Comparison of ENCODE assay signal across 21 cellular contexts in genomic region chr11:81253226-81253625, GRCh38.
"Had no signal": no experiment of that assay in that cellular context is flagged by ENCODE, and none has a peak within 500 bp of the region (broad histone marks: within the 10 kb centered on the region; RNA-seq: fewer than 3 reads in every experiment).

No MANE protein-coding gene starts in this region.

- H3K36me3 ChIP-seq: esophagus muscularis mucosa, left lung, lower lobe of right lung, ovary, spleen, tibial artery, upper lobe of left lung had no signal

- H3K36me3 Mint-ChIP-seq: natural killer cell; stimulated activated memory B cell treated with anti-CD40 and anti-IgM and Interleukin-4, amounts not matched to agents 10 μg/mL and 1 μg/mL and 100 μg/mL, for 72 hours had no signal

- H3K27ac ChIP-seq: coronary artery, esophagus muscularis mucosa, left lung, lower lobe of right lung, ovary, psoas muscle, spleen, testis, tibial artery, upper lobe of left lung had no signal

- H3K4me3 ChIP-seq: coronary artery, esophagus muscularis mucosa, left lung, lower lobe of right lung, ovary, psoas muscle, spleen, testis, tibial artery, upper lobe of left lung had no signal

- H3K9me3 Mint-ChIP-seq: stimulated activated memory B cell treated with anti-CD40 and anti-IgM and Interleukin-4, amounts not matched to agents 10 μg/mL and 1 μg/mL and 100 μg/mL, for 72 hours had no signal

- H3K4me1 Mint-ChIP-seq: natural killer cell; stimulated activated memory B cell treated with anti-CD40 and anti-IgM and Interleukin-4, amounts not matched to agents 10 μg/mL and 1 μg/mL and 100 μg/mL, for 72 hours had no signal

- H3K4me3 Mint-ChIP-seq: natural killer cell; stimulated activated memory B cell treated with anti-CD40 and anti-IgM and Interleukin-4, amounts not matched to agents 10 μg/mL and 1 μg/mL and 100 μg/mL, for 72 hours had no signal

- H3K4me1 ChIP-seq: esophagus muscularis mucosa, lower lobe of right lung, psoas muscle, spleen, testis, upper lobe of left lung had no signal

- H3K27ac Mint-ChIP-seq: natural killer cell; stimulated activated memory B cell treated with anti-CD40 and anti-IgM and Interleukin-4, amounts not matched to agents 10 μg/mL and 1 μg/mL and 100 μg/mL, for 72 hours had no signal

- H3K27me3 Mint-ChIP-seq: stimulated activated memory B cell treated with anti-CD40 and anti-IgM and Interleukin-4, amounts not matched to agents 10 μg/mL and 1 μg/mL and 100 μg/mL, for 72 hours had no signal

- H3K27me3 ChIP-seq: esophagus muscularis mucosa, left lung, ovary, spleen, testis, tibial artery, upper lobe of left lung had no signal

- H3K9me3 ChIP-seq: esophagus muscularis mucosa, left lung, lower lobe of right lung, ovary, psoas muscle, spleen, testis, tibial artery, upper lobe of left lung had no signal

- ATAC-seq: left lung; lower lobe of right lung; natural killer cell; psoas muscle; sciatic nerve; stimulated activated memory B cell treated with anti-CD40 and anti-IgM and Interleukin-4, amounts not matched to agents 10 μg/mL and 1 μg/mL and 100 μg/mL, for 72 hours; stimulated activated naive CD8-positive, alpha-beta T cell treated with anti-CD3 and anti-CD28 coated beads, Interleukin-15, Interleukin-2, amounts not matched to agents 100 U/mL and 50 U/mL, for 24 hours had no signal

- DNase-seq: dermis blood vessel endothelial cell; effector memory CD4-positive, alpha-beta T cell; foreskin melanocyte; left lung; lower lobe of right lung; natural killer cell; occipital lobe; ovary; posterior cingulate gyrus; psoas muscle; spleen; stimulated activated CD4-positive, alpha-beta T cell treated with anti-CD3 and anti-CD28 coated beads, Interleukin-4, amount 100 ng/mL, for 4 hours; stimulated activated naive CD8-positive, alpha-beta T cell treated with anti-CD3 and anti-CD28 coated beads, Interleukin-15, Interleukin-2, amounts not matched to agents 100 U/mL and 50 U/mL, for 24 hours; substantia nigra; testis; tibial artery; upper lobe of left lung had no signal
